Comparison of ENCODE assay signal across 8 cellular contexts in the genomic region with DNA sequence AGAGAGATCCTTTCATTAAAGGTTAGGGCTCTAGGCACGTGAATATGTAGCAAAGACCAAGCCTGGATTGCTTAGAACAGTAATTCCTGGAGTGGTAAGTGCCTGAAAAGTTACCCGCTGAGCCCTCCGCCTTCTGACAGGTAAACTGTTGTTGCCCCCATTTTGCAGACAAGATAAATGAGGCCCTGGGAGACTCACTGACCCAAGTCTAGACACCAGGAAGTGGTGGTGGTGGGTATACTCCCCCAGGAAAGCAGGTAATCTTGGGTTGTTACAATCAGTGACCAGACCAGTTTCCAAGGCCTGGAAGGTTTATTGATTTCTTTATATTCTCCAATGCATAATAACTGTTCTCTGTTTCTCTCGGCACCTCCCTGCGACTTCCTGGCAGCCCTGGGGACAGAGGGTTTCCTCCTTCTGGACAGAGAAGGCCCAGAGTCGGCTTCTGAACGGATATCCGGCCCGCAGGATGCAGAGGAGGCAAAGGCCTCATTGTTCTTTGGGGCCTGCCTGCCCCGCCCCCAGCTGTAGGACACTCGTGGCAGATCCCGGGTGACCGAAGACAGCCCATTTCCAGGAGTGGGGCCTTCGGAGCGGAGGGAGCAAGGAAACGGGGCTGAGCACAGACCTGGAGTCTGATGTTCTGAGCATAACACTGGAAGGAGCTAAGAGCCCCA. TPM values are rescaled to one million over a fixed set of nuclear protein-coding genes. Genes with fewer than 3 reads are reported as not detected.
DNase-seq lines count a peak whose midpoint lies in the region; ATAC-seq, FAIRE-seq and TF ChIP-seq lines count a peak whose summit lies in the region.

No MANE protein-coding gene starts in this region.

- intact Hi-C loops in HepG2 (cut with micrococcal nuclease; ENCODE audit: unreplicated experiment): loop anchor here (1.0 kb wide), 1 partner anchor 211 kb away; no protein-coding TSS in a partner anchor

- CTCF ChIA-PET in HepG2 (lab: Yijun Ruan, JAX; ENCODE audit: low intra/inter-chr PET ratio, low total read pairs): interaction anchor here (1.2 to 2.5 kb wide), 4 partner anchors 65 to 338 kb away, joined by 3 to 14 read pairs (median 6); no protein-coding TSS in a partner anchor

- in situ Hi-C loops in HepG2 (cut with HindIII; ENCODE audit: extremely low pct_ligation_motif_present, low pct_unique_long_range_greater_than_20kb): no loop called here

- DNase-seq in NK-92 treated with Interleukin-12 subunit alpha and Interleukin-12 subunit beta, amount 100 ng/mL, for 24 hours (lab: John Stamatoyannopoulos, UW): peak; percentile 24
- DNase-seq in NK-92 (lab: John Stamatoyannopoulos, UW; ENCODE audit: unreplicated experiment) (no peak), UCSD-AML1 (lab: John Stamatoyannopoulos, UW; ENCODE audit: unreplicated experiment) (peak; percentile 88), choroid plexus epithelial cell (ENCODE audit: low read depth) (no peak), HepG2 (ENCODE audit: low spot score) (peak; percentile 83), NCI-H1105 treated with DMSO at 0.1 percent for 48 hours (lab: John Stamatoyannopoulos, UW) (no peak)
- DNase-seq in stimulated activated CD8-positive, alpha-beta memory T cell treated with anti-CD3 and anti-CD28 coated beads, Interleukin-12 subunit alpha, Interleukin-12 subunit beta, amount 100 ng/mL, for 4 hours (ENCODE audit: low read depth): peak; percentile 5

- H3K4me3 ChIP-seq in choroid plexus epithelial cell (ENCODE audit: low read depth, low read length) (peak overlapping the region; percentile 90), HepG2 (replicated peaks in 1 of 3; ENCODE audit: insufficient read depth in 1 of 3, low read depth in 2 of 3, low read length in 3 of 3) (peak overlapping the region; percentile 58 to 97 (median 75))

- H3K4me2 ChIP-seq in HepG2 (ENCODE audit: low read depth, low read length): peak overlapping the region; percentile 87

- H3K4me1 ChIP-seq in HepG2 (ENCODE audit: insufficient read depth, low read length): peaks cover 58% of the 10 kb centered on the region

- no peak for TF ChIP-seq RAD21 in HepG2 (CRISPR knock-in tag; IDR thresholded peaks at IDR 0.05)

- POLR2A ChIA-PET in HepG2 (lab: Yijun Ruan, JAX): interaction anchor here (0.6 to 5.2 kb wide), 26 partner anchors 8 to 293 kb away, joined by 3 to 51 read pairs (median 4); no protein-coding TSS in a partner anchor

- TF ChIP-seq EP300 in HepG2 (IDR thresholded peaks at IDR 0.05; ENCODE audit: low read depth in 2 of 2, low read length in 2 of 2): no peak
- peak; percentile 23; the same call in 1 of the 2 replicates for TF ChIP-seq EP300 in HepG2 (CRISPR knock-in tag; IDR thresholded peaks at IDR 0.05; ENCODE audit: borderline replicate concordance)

- H3K36me3 ChIP-seq in HepG2 (replicated peaks in 1 of 2; ENCODE audit: control insufficient read depth in 1 of 2, insufficient read depth in 2 of 2, low read length in 2 of 2): no peaks in the 10 kb centered on the region

- H3K27me3 ChIP-seq in HepG2 (ENCODE audit: control insufficient read depth in 1 of 2, insufficient read depth in 2 of 2, low read length in 2 of 2): no peaks in the 10 kb centered on the region; a peak in 2 of 5 replicates

- no peaks in the 10 kb centered on the region for H4K20me1 ChIP-seq in HepG2 (ENCODE audit: insufficient read depth, low read length)

- H3K9me3 ChIP-seq in HepG2 (ENCODE audit: low read length): no peaks in the 10 kb centered on the region

- peak; percentile 71 for FAIRE-seq in HepG2 (lab: Jason Lieb, UNC)

- H3K79me2 ChIP-seq in HepG2 (ENCODE audit: insufficient read depth, low read length): peaks cover 31% of the 10 kb centered on the region

- WGBS in HepG2 (ENCODE audit: low lambda C conversion rate): 17% methylated on average over 16 of the region's 16 CpGs

- TF ChIP-seq CTCF in choroid plexus epithelial cell (conservative IDR thresholded peaks at IDR 0.05; ENCODE audit: low read depth, low read length) (no peak), HepG2 (CRISPR knock-in tag; IDR thresholded peaks at IDR 0.05) (no peak)

- TSS peak; percentile 91 for BruUV-seq in HepG2 (replicated peaks; lab: Mats Ljungman, UMichigan)

- H3K9ac ChIP-seq in HepG2 (ENCODE audit: insufficient read depth, low read depth, low read length): peak overlapping the region; percentile 83

- H2AFZ ChIP-seq in HepG2 (ENCODE audit: low read length): peak overlapping the region; percentile 30

- TF ChIP-seq POLR2A in HepG2 (IDR thresholded peaks at IDR 0.05; ENCODE audit: insufficient read depth in 1 of 2, low read depth in 2 of 2, low read length in 2 of 2): peak in 1 of 2 experiments; percentile 65; a peak in 3 of 4 replicates

- peak overlapping the region; percentile 93 for H3K27ac ChIP-seq in HepG2 (ENCODE audit: extremely low read length, insufficient read depth, low read length)

- ATAC-seq in HG03442 (IDR thresholded peaks at IDR 0.05; ENCODE audit: unreplicated experiment) (peak; percentile 14), HepG2 (peak; percentile 61)

RNA-seq across cellular contexts. Expression of gene GRK5, which starts 1.3 kb away (rescaled TPM):
- 12.6 and 12.8 TPM in 2 replicates for total RNA-seq in HepG2 (2016; rRNA removed; fragmentation: Illumina TruSeq; extraction: Trizol)
- 6.3 and 7.7 TPM in 2 replicates for total RNA-seq in HepG2 (2016; cell fraction: cytosol; rRNA removed; fragmentation: Illumina TruSeq; extraction: Trizol; ENCODE audit: low read depth)
- 11.4 and 13.0 TPM in 2 replicates for total RNA-seq in HepG2 (2016; cell fraction: insoluble cytoplasmic fraction; rRNA removed; fragmentation: Illumina TruSeq; extraction: Trizol)
- 18.1 and 19.4 TPM in 2 replicates for total RNA-seq in HepG2 (2016; cell fraction: membrane; rRNA removed; fragmentation: Illumina TruSeq; extraction: Trizol)
- total RNA-seq in HepG2 (2016; cell fraction: nucleus; rRNA removed; fragmentation: Illumina TruSeq; extraction: Trizol): 6.4 and 8.1 TPM in 2 replicates
- polyA plus RNA-seq in HepG2 (2011; rRNA removed): 10.4 and 11.5 TPM in 2 replicates
- polyA plus RNA-seq in HepG2 (2011; cell fraction: cytosol; rRNA removed): 10.0 and 11.4 TPM in 2 replicates
- polyA plus RNA-seq in HepG2 (2011; cell fraction: nucleus; rRNA removed): 11.8 and 12.9 TPM in 2 replicates
- polyA plus RNA-seq in HepG2 (2012): 10.9 and 14.3 TPM in 2 replicates
- polyA plus RNA-seq in HepG2 (2016; cell fraction: cytosol; fragmentation: Illumina TruSeq; extraction: Trizol; ENCODE audit: low read depth): 7.6 and 7.7 TPM in 2 replicates
- polyA plus RNA-seq in HepG2 (2016; cell fraction: insoluble cytoplasmic fraction; fragmentation: Illumina TruSeq; extraction: Trizol; ENCODE audit: low read depth): 14.0 and 15.2 TPM in 2 replicates
- polyA plus RNA-seq in HepG2 (2016; cell fraction: membrane; fragmentation: Illumina TruSeq; extraction: Trizol; ENCODE audit: low read depth): 16.0 and 16.9 TPM in 2 replicates
- polyA plus RNA-seq in HepG2 (2016; cell fraction: nucleus; fragmentation: Illumina TruSeq; extraction: Trizol; ENCODE audit: insufficient read depth, low read depth): 15.4 and 17.0 TPM in 2 replicates
- 5.5 and 9.4 TPM in 2 replicates for polyA minus RNA-seq in HepG2 (2011; rRNA and poly(A)+ RNA removed; ENCODE audit: low replicate concordance)
- polyA minus RNA-seq in HepG2 (2011; cell fraction: cytosol; rRNA and poly(A)+ RNA removed): 5.5 and 8.2 TPM in 2 replicates
- polyA minus RNA-seq in HepG2 (2011; cell fraction: nucleus; rRNA and poly(A)+ RNA removed): 5.2 and 6.5 TPM in 2 replicates

RNA-seq across cellular contexts. Expression of gene PRDX3, which starts 27.5 kb away (rescaled TPM):
- total RNA-seq in HepG2 (2016; rRNA removed; fragmentation: Illumina TruSeq; extraction: Trizol): 407 and 643 TPM in 2 replicates
- total RNA-seq in HepG2 (2016; cell fraction: cytosol; rRNA removed; fragmentation: Illumina TruSeq; extraction: Trizol; ENCODE audit: low read depth): 38.1 and 38.2 TPM in 2 replicates
- total RNA-seq in HepG2 (2016; cell fraction: insoluble cytoplasmic fraction; rRNA removed; fragmentation: Illumina TruSeq; extraction: Trizol): 410 and 682 TPM in 2 replicates
- 107 and 113 TPM in 2 replicates for total RNA-seq in HepG2 (2016; cell fraction: membrane; rRNA removed; fragmentation: Illumina TruSeq; extraction: Trizol)
- 156 and 165 TPM in 2 replicates for total RNA-seq in HepG2 (2016; cell fraction: nucleus; rRNA removed; fragmentation: Illumina TruSeq; extraction: Trizol)
- 422 and 565 TPM in 2 replicates for polyA plus RNA-seq in HepG2 (2011; rRNA removed)
- 232 and 280 TPM in 2 replicates for polyA plus RNA-seq in HepG2 (2011; cell fraction: cytosol; rRNA removed)
- 67.2 and 84.0 TPM in 2 replicates for polyA plus RNA-seq in HepG2 (2011; cell fraction: nucleus; rRNA removed)
- polyA plus RNA-seq in HepG2 (2012): 200 and 294 TPM in 2 replicates
- polyA plus RNA-seq in HepG2 (2016; cell fraction: cytosol; fragmentation: Illumina TruSeq; extraction: Trizol; ENCODE audit: low read depth): 38.1 and 38.3 TPM in 2 replicates
- polyA plus RNA-seq in HepG2 (2016; cell fraction: insoluble cytoplasmic fraction; fragmentation: Illumina TruSeq; extraction: Trizol; ENCODE audit: low read depth): 634 and 704 TPM in 2 replicates
- polyA plus RNA-seq in HepG2 (2016; cell fraction: membrane; fragmentation: Illumina TruSeq; extraction: Trizol; ENCODE audit: low read depth): 89.6 and 90.4 TPM in 2 replicates
- polyA plus RNA-seq in HepG2 (2016; cell fraction: nucleus; fragmentation: Illumina TruSeq; extraction: Trizol; ENCODE audit: insufficient read depth, low read depth): 227 and 242 TPM in 2 replicates
- polyA minus RNA-seq in HepG2 (2011; rRNA and poly(A)+ RNA removed; ENCODE audit: low replicate concordance): 468 and 479 TPM in 2 replicates
- polyA minus RNA-seq in HepG2 (2011; cell fraction: cytosol; rRNA and poly(A)+ RNA removed): 135 and 138 TPM in 2 replicates
- 69.5 and 85.7 TPM in 2 replicates for polyA minus RNA-seq in HepG2 (2011; cell fraction: nucleus; rRNA and poly(A)+ RNA removed)

RNA-seq across cellular contexts. Expression of gene SFXN4, which starts 40.5 kb away (rescaled TPM):
- 47.4 and 64.9 TPM in 2 replicates for total RNA-seq in HepG2 (2016; rRNA removed; fragmentation: Illumina TruSeq; extraction: Trizol)
- 71.2 and 73.7 TPM in 2 replicates for total RNA-seq in HepG2 (2016; cell fraction: cytosol; rRNA removed; fragmentation: Illumina TruSeq; extraction: Trizol; ENCODE audit: low read depth)
- total RNA-seq in HepG2 (2016; cell fraction: insoluble cytoplasmic fraction; rRNA removed; fragmentation: Illumina TruSeq; extraction: Trizol): 55.2 and 66.3 TPM in 2 replicates
- total RNA-seq in HepG2 (2016; cell fraction: membrane; rRNA removed; fragmentation: Illumina TruSeq; extraction: Trizol): 75.6 and 82.1 TPM in 2 replicates
- total RNA-seq in HepG2 (2016; cell fraction: nucleus; rRNA removed; fragmentation: Illumina TruSeq; extraction: Trizol): 39.7 and 50.2 TPM in 2 replicates
- 44.6 and 47.7 TPM in 2 replicates for polyA plus RNA-seq in HepG2 (2011; rRNA removed)
- 31.1 and 39.7 TPM in 2 replicates for polyA plus RNA-seq in HepG2 (2011; cell fraction: cytosol; rRNA removed)
- polyA plus RNA-seq in HepG2 (2011; cell fraction: nucleus; rRNA removed): 45.5 and 47.7 TPM in 2 replicates
- 32.0 and 35.6 TPM in 2 replicates for polyA plus RNA-seq in HepG2 (2012)
- 63.0 and 72.7 TPM in 2 replicates for polyA plus RNA-seq in HepG2 (2016; cell fraction: cytosol; fragmentation: Illumina TruSeq; extraction: Trizol; ENCODE audit: low read depth)
- polyA plus RNA-seq in HepG2 (2016; cell fraction: insoluble cytoplasmic fraction; fragmentation: Illumina TruSeq; extraction: Trizol; ENCODE audit: low read depth): 42.6 and 43.4 TPM in 2 replicates
- polyA plus RNA-seq in HepG2 (2016; cell fraction: membrane; fragmentation: Illumina TruSeq; extraction: Trizol; ENCODE audit: low read depth): 56.9 and 60.5 TPM in 2 replicates
- 62.6 and 72.4 TPM in 2 replicates for polyA plus RNA-seq in HepG2 (2016; cell fraction: nucleus; fragmentation: Illumina TruSeq; extraction: Trizol; ENCODE audit: insufficient read depth, low read depth)
- polyA minus RNA-seq in HepG2 (2011; rRNA and poly(A)+ RNA removed; ENCODE audit: low replicate concordance): 25.6 and 27.5 TPM in 2 replicates
- polyA minus RNA-seq in HepG2 (2011; cell fraction: cytosol; rRNA and poly(A)+ RNA removed): 19.2 and 19.8 TPM in 2 replicates
- 21.6 and 26.9 TPM in 2 replicates for polyA minus RNA-seq in HepG2 (2011; cell fraction: nucleus; rRNA and poly(A)+ RNA removed)

Comparison
In these comparisons a context has a peak if more than half of its experiments do, and no peak if none do; other contexts are left out.
1. DNase-seq: peak in NK-92 treated with Interleukin-12 subunit alpha and Interleukin-12 subunit beta, amount 100 ng/mL, for 24 hours (single experiment), UCSD-AML1 (single experiment), HepG2 (single experiment) and stimulated activated CD8-positive, alpha-beta memory T cell treated with anti-CD3 and anti-CD28 coated beads, Interleukin-12 subunit alpha, Interleukin-12 subunit beta, amount 100 ng/mL, for 4 hours (single experiment); none in NK-92 (single experiment), choroid plexus epithelial cell (single experiment) and NCI-H1105 treated with DMSO at 0.1 percent for 48 hours (single experiment).